22 cellular contexts compared by ENCODE assay signal in the genomic region with DNA sequence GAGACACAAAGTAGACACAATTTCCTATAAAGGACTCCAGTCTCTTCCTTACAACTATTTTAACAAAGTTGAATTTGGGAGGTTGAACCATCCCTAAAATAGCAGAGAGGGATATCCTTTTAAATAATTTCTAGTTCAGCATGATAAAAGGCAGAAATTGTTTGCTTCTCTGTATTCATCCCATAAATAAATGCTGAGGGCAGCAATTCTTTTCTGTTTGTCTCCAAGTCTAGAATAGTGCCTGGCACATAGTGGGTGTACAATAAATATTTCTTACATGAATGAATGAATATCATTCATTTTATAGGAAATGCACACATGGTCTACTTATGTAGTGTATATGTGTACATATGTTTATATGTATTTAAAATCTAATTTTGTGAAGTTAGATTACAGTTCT. TPM values are rescaled to one million over a fixed set of nuclear protein-coding genes. Genes with fewer than 3 reads are reported as not detected.
A peak's percentile ranks its signal among the peaks of the same experiment; 100 is the strongest.
DNase-seq lines count a peak whose midpoint lies in the region; ATAC-seq and TF ChIP-seq lines count a peak whose summit lies in the region.
"Had no signal": no experiment of that assay in that cellular context is flagged by ENCODE, and none has a peak within 500 bp of the region (broad histone marks: within the 10 kb centered on the region; RNA-seq: fewer than 3 reads in every experiment).

No MANE protein-coding gene starts in this region.

- H3K36me3 ChIP-seq in GM23248 (ENCODE audit: low read depth) (no peaks in the 10 kb centered on the region), ascending aorta (peaks cover 4 to 8% of the 10 kb centered on the region in 2 donors), esophagus squamous epithelium (no peaks in the 10 kb centered on the region), spleen (peaks cover 0 to 1% (median 0%) of the 10 kb centered on the region in 6 donors), PC-9 (ENCODE audit: low read depth) (no peaks in the 10 kb centered on the region)
- H3K36me3 ChIP-seq: Peyer's patch had no signal

- H3F3A ChIP-seq in GM23248 (ENCODE audit: insufficient read depth): peaks cover 9% of the 10 kb centered on the region; the same call in 1 of the 2 replicates
- H3F3A ChIP-seq in PC-9 (ENCODE audit: insufficient read depth, low read depth): no peaks in the 10 kb centered on the region

- in situ Hi-C loops in GM23248 (cut with MboI): no loop called here

- H3K4me1 ChIP-seq in GM23248 (ENCODE audit: insufficient read depth): peaks cover 6% of the 10 kb centered on the region
- H3K4me1 ChIP-seq in ascending aorta: peaks cover 18 to 46% of the 10 kb centered on the region in 2 donors
- peaks cover 0 to 52% (median 15%) of the 10 kb centered on the region in 3 donors for H3K4me1 ChIP-seq in esophagus squamous epithelium
- peaks cover 16 to 73% (median 45%) of the 10 kb centered on the region in 6 donors for H3K4me1 ChIP-seq in spleen
- H3K4me1 ChIP-seq in PC-9 (replicated peaks; ENCODE audit: insufficient read depth): no peaks in the 10 kb centered on the region

- no peak overlapping the region for H3K9ac ChIP-seq in GM23248
- H3K9ac ChIP-seq: KMS-11 had no signal

- H3K9me2 ChIP-seq in GM23248 (ENCODE audit: insufficient read depth) (no peaks in the 10 kb centered on the region), PC-9 (ENCODE audit: insufficient read depth) (no peaks in the 10 kb centered on the region)

- no peaks in the 10 kb centered on the region for H4K20me1 ChIP-seq in GM23248 (ENCODE audit: insufficient read depth)
- no peaks in the 10 kb centered on the region for H4K20me1 ChIP-seq in PC-9 (ENCODE audit: insufficient read depth)

- TF ChIP-seq POLR2A in esophagus squamous epithelium (IDR thresholded peaks at IDR 0.05) (no peak), spleen (IDR thresholded peaks at IDR 0.05) (no peak)

- H3K4me3 ChIP-seq in GM23248: no peak overlapping the region
- no peak overlapping the region for H3K4me3 ChIP-seq in ascending aorta
- no peak overlapping the region for H3K4me3 ChIP-seq in esophagus squamous epithelium
- no peak overlapping the region for H3K4me3 ChIP-seq in spleen
- no peak overlapping the region for H3K4me3 ChIP-seq in PC-9
- H3K4me3 ChIP-seq: Peyer's patch had no signal

- peaks cover 26% of the 10 kb centered on the region for H3K79me2 ChIP-seq in GM23248 (ENCODE audit: insufficient read depth)
- no peaks in the 10 kb centered on the region for H3K79me2 ChIP-seq in PC-9 (ENCODE audit: low read depth)

- TF ChIP-seq CTCF in ascending aorta (IDR thresholded peaks at IDR 0.05) (no peak), esophagus squamous epithelium (IDR thresholded peaks at IDR 0.05) (no peak), spleen (IDR thresholded peaks at IDR 0.05 in 8 of 11, conservative IDR thresholded peaks at IDR 0.05 in 3 of 11) (no peak), PC-9 (conservative IDR thresholded peaks at IDR 0.05) (no peak)

- H3K9me3 ChIP-seq in GM23248 (ENCODE audit: low read depth) (no peaks in the 10 kb centered on the region), ascending aorta (no peaks in the 10 kb centered on the region), esophagus squamous epithelium (no peaks in the 10 kb centered on the region), spleen (no peaks in the 10 kb centered on the region), PC-9 (ENCODE audit: insufficient read depth, low read depth) (no peaks in the 10 kb centered on the region)
- H3K9me3 ChIP-seq: Peyer's patch had no signal

- BruUV-seq in PC-9 (replicated peaks; lab: Mats Ljungman, UMichigan): no TSS peak

- no peaks in the 10 kb centered on the region for H3K27me3 ChIP-seq in GM23248 (replicated peaks; ENCODE audit: insufficient read depth)
- H3K27me3 ChIP-seq in ascending aorta: no peaks in the 10 kb centered on the region
- peaks cover 0 to 10% (median 0%) of the 10 kb centered on the region in 4 donors for H3K27me3 ChIP-seq in esophagus squamous epithelium
- peaks cover 0 to 31% (median 0%) of the 10 kb centered on the region in 7 donors for H3K27me3 ChIP-seq in spleen (replicated peaks in 1 of 7)
- no peaks in the 10 kb centered on the region for H3K27me3 ChIP-seq in PC-9 (ENCODE audit: insufficient read depth, low read depth)
- H3K27me3 ChIP-seq: Peyer's patch had no signal

- 0 out of 2 replicates have a peak overlapping the region, but pooled peaks have one; percentile 13 for H3K27ac ChIP-seq in GM23248
- H3K27ac ChIP-seq in ascending aorta: peak overlapping the region; percentile 2 to 50
- H3K27ac ChIP-seq in esophagus squamous epithelium: peak overlapping the region in 3 of 4 donors; percentile 57 to 70 (median 57)
- peak overlapping the region in 5 of 8 donors; percentile 18 to 62 (median 58) for H3K27ac ChIP-seq in spleen
- H3K27ac ChIP-seq in PC-9: no peak overlapping the region
- H3K27ac ChIP-seq: C4-2B, KMS-11, Peyer's patch had no signal

- POLR2A ChIA-PET in PC-9 (lab: Charles Lee; ENCODE audit: unreplicated experiment): no interaction called here

- DNase-seq in GM23248 (no peak), ascending aorta (ENCODE audit: low spot score in 2 of 2) (no peak), esophagus squamous epithelium (lab: John Stamatoyannopoulos, UW) (no peak), spleen (no peak), PC-9 (no peak), islet precursor cell (no peak), OCI-M2 (lab: John Stamatoyannopoulos, UW; ENCODE audit: unreplicated experiment) (no peak)
- DNase-seq: CD8-positive, alpha-beta T cell; DMS 273 treated with DMSO at 0.1 percent for 48 hours; DMS79; EL; GF-D8; H7; MM.1S; NCI-H2029; NCI-H446 treated with DMSO at 0.1 percent for 48 hours; NCI-H526 treated with DMSO at 0.1 percent for 48 hours; SHP77 treated with DMSO at 0.1 percent for 48 hours had no signal

- intact Hi-C loops in ascending aorta (cut with DNase I): no loop called here
- intact Hi-C loops in esophagus squamous epithelium (cut with DNase I): no loop called here
- intact Hi-C loops in spleen (cut with DNase I; ENCODE audit: low total_unique reads): no loop called here
- intact Hi-C loops in PC-9 (cut with micrococcal nuclease; ENCODE audit: unreplicated experiment): no loop called here

- ATAC-seq in HG02588 (IDR thresholded peaks at IDR 0.05; ENCODE audit: unreplicated experiment): no peak
- ATAC-seq: CD8-positive, alpha-beta T cell had no signal

- H3K4me2 ChIP-seq in GM23248 (ENCODE audit: unreplicated experiment) (no peak overlapping the region), PC-9 (no peak overlapping the region)
- H3K4me2 ChIP-seq: KMS-11 had no signal

- CTCF ChIA-PET in PC-9 (lab: Charles Lee): no interaction called here

- H2AFZ ChIP-seq in GM23248 (no peak overlapping the region), PC-9 (no peak overlapping the region)

RNA-seq across cellular contexts. Expression of a gene that starts 12.3 kb away (rescaled TPM):
- 519 and 549 TPM in 2 replicates for total RNA-seq in GM23248 (2014; rRNA removed; shearing (Covaris generic))
- 183 and 184 TPM in 2 replicates for polyA plus RNA-seq in GM23248 (2016; fragmentation: Nextera tagmentation; extraction: Ambion mirVana)
- total RNA-seq in ascending aorta: 756 TPM
- 10 to 100 TPM in 3 of 4 donors, 1 to 10 TPM in 1; 8.9 to 97.1 (median 40.2) TPM for total RNA-seq in esophagus squamous epithelium
- 100 to 1,000 TPM; 251 to 959 (median 365) TPM for total RNA-seq in spleen
- 10 to 100 TPM; 37.9 to 71.7 (median 61.5) TPM for polyA plus RNA-seq in spleen
- 12.3 and 24.5 TPM in 2 replicates for total RNA-seq in PC-9 (2021)
- total RNA-seq: CD8-positive, alpha-beta T cell had no signal

RNA-seq across cellular contexts. Expression of a gene that starts 12.5 kb away (rescaled TPM):
- 455 and 524 TPM in 2 replicates for total RNA-seq in GM23248 (2014; rRNA removed; shearing (Covaris generic))
- 137 and 146 TPM in 2 replicates for polyA plus RNA-seq in GM23248 (2016; fragmentation: Nextera tagmentation; extraction: Ambion mirVana)
- 1,227 TPM for total RNA-seq in ascending aorta
- total RNA-seq in esophagus squamous epithelium: 100 to 1,000 TPM in 1 of 4 donors, 10 to 100 TPM in 3; 11.9 to 102 (median 43.5) TPM
- 100 to 1,000 TPM; 296 to 712 (median 410) TPM for total RNA-seq in spleen
- polyA plus RNA-seq in spleen: 100 to 1,000 TPM in 1 of 3 donors, 10 to 100 TPM in 2; 52.6 to 116 (median 76.3) TPM
- total RNA-seq in PC-9 (2021): 1.1 and 1.2 TPM in 2 replicates
- total RNA-seq: CD8-positive, alpha-beta T cell had no signal
